Comparison of ENCODE assay signal across 14 cellular contexts in genomic region chr17:47872651-47873161, GRCh38. TPM values are rescaled to one million over a fixed set of nuclear protein-coding genes. Genes with fewer than 3 reads are reported as not detected.
DNase-seq lines count a peak whose midpoint lies in the region; ATAC-seq and TF ChIP-seq lines count a peak whose summit lies in the region.
"Had no signal": no experiment of that assay in that cellular context is flagged by ENCODE, and none has a peak within 500 bp of the region (broad histone marks: within the 10 kb centered on the region; RNA-seq: fewer than 3 reads in every experiment).

No MANE protein-coding gene starts in this region.

- ATAC-seq in GM18861 (IDR thresholded peaks at IDR 0.05; ENCODE audit: unreplicated experiment) (no peak), aorta (ENCODE audit: low FRiP score) (no peak)

- H3K4me3 ChIP-seq in HUES6 (ENCODE audit: low read depth, low read length), result peak overlapping the region; percentile 61
- H3K4me3 ChIP-seq in iPS DF 6.9 (ENCODE audit: low read length), result peak overlapping the region; percentile 32; the same call in 1 of the 2 replicates
- H3K4me3 ChIP-seq in osteoblast (ENCODE audit: insufficient read depth, low read length), result peak overlapping the region; percentile 59
- H3K4me3 ChIP-seq in aorta (ENCODE audit: low read length in 2 of 2), result no peak overlapping the region
- H3K4me3 ChIP-seq: tibial nerve had no signal

- WGBS in iPS DF 6.9 (ENCODE audit: insufficient coverage, insufficient read length), result no CpG with 5 or more reads among the region's 15 CpGs
- WGBS in aorta, 2 donors, result 12 to 17% methylated on average over 15 of the region's 15 CpGs

- H3K27ac ChIP-seq in HUES6 (ENCODE audit: low read depth, low read length), result peak overlapping the region; percentile 37; the same call in 1 of the 2 replicates
- no peak overlapping the region for H3K27ac ChIP-seq in iPS DF 6.9 (ENCODE audit: low read length)
- H3K27ac ChIP-seq in osteoblast (ENCODE audit: low read depth, low read length), result no peak overlapping the region
- H3K27ac ChIP-seq in aorta (ENCODE audit: low read depth in 1 of 2, low read length in 2 of 2), result no peak overlapping the region

- peak overlapping the region; percentile 81 for H2AFZ ChIP-seq in osteoblast (ENCODE audit: low read length)

- H3K4me2 ChIP-seq in osteoblast (ENCODE audit: insufficient read depth, low read length), result peak overlapping the region; percentile 79

- no peaks in the 10 kb centered on the region for H4K20me1 ChIP-seq in osteoblast (ENCODE audit: insufficient read depth, low read length)

- peaks cover 32% of the 10 kb centered on the region for H3K27me3 ChIP-seq in HUES6 (ENCODE audit: control insufficient read depth, insufficient read depth, low read length)
- peaks cover 4% of the 10 kb centered on the region; the same call in 1 of the 2 replicates for H3K27me3 ChIP-seq in iPS DF 6.9 (ENCODE audit: control insufficient read depth, insufficient read depth, low read length)
- H3K27me3 ChIP-seq in osteoblast (ENCODE audit: insufficient read depth, low read length), result peaks cover 26% of the 10 kb centered on the region
- H3K27me3 ChIP-seq in aorta (ENCODE audit: control insufficient read depth in 1 of 2, insufficient read depth in 2 of 2, low read length in 1 of 2), result no peaks in the 10 kb centered on the region

- H3K9me3 ChIP-seq in HUES6 (ENCODE audit: control insufficient read depth, insufficient read depth, low read depth, low read length), result no peaks in the 10 kb centered on the region
- no peaks in the 10 kb centered on the region for H3K9me3 ChIP-seq in iPS DF 6.9 (ENCODE audit: control insufficient read depth, insufficient read depth, low read length)
- H3K9me3 ChIP-seq in osteoblast (ENCODE audit: low read depth, low read length), result no peaks in the 10 kb centered on the region
- H3K9me3 ChIP-seq in aorta (ENCODE audit: control insufficient read depth, low read length), result no peaks in the 10 kb centered on the region
- H3K9me3 ChIP-seq: tibial nerve had no signal

- TF ChIP-seq CTCF in osteoblast (IDR thresholded peaks at IDR 0.05; ENCODE audit: extremely low read depth, low read depth, low read length), result no peak

- peak overlapping the region; percentile 18 for H3K9ac ChIP-seq in HUES6 (ENCODE audit: low read length)

- intact Hi-C loops in aorta (cut with DNase I), result no loop called here

- H3K36me3 ChIP-seq in HUES6 (ENCODE audit: control insufficient read depth, insufficient read depth, low read length), result no peaks in the 10 kb centered on the region
- H3K36me3 ChIP-seq in iPS DF 6.9 (ENCODE audit: control insufficient read depth, insufficient read depth, low read length), result no peaks in the 10 kb centered on the region
- no peaks in the 10 kb centered on the region for H3K36me3 ChIP-seq in osteoblast (ENCODE audit: insufficient read depth, low read length)
- H3K36me3 ChIP-seq in aorta (ENCODE audit: control insufficient read depth in 1 of 2, insufficient read depth in 2 of 2, low read length in 1 of 2), result no peaks in the 10 kb centered on the region
- H3K36me3 ChIP-seq: tibial nerve had no signal

- H3K79me2 ChIP-seq in osteoblast (ENCODE audit: insufficient read depth, low read length), result no peaks in the 10 kb centered on the region

- H3K4me1 ChIP-seq in HUES6 (ENCODE audit: control insufficient read depth, insufficient read depth, low read length) (peaks cover 57% of the 10 kb centered on the region), iPS DF 6.9 (ENCODE audit: control insufficient read depth, insufficient read depth, low read length) (0 out of 2 replicates have a peak, but pooled peaks cover 5% of the 10 kb centered on the region), osteoblast (ENCODE audit: insufficient read depth, low read length) (peaks cover 16% of the 10 kb centered on the region), aorta (ENCODE audit: control insufficient read depth in 1 of 2, insufficient read depth in 2 of 2, low read length in 2 of 2) (no peaks in the 10 kb centered on the region)

- DNase-seq in astrocyte of the hippocampus (ENCODE audit: low read depth, low spot score) (peak; percentile 70), iPS DF 6.9 (ENCODE audit: low read depth, low spot score) (no peak), osteoblast (ENCODE audit: insufficient read length, low spot score, missing footprints) (peak; percentile 54), UCSD-AML1 (lab: John Stamatoyannopoulos, UW; ENCODE audit: unreplicated experiment) (no peak), hepatic stellate cell (ENCODE audit: low spot score) (no peak), aorta (no peak)
- DNase-seq: MM.1S, NCI-H187 had no signal

RNA-seq across cellular contexts. Expression of gene SP6, which starts 21.7 kb away (rescaled TPM):
- under 0.01 TPM in 2 replicates for total RNA-seq in osteoblast
- total RNA-seq in aorta, result under 1 TPM; 0.78 to 0.81 TPM
- polyA plus RNA-seq in aorta, result under 1 TPM in 1 of 2 donors, not detected in 1; 0.25 TPM
- total RNA-seq: RPMI7951 had no signal

RNA-seq across cellular contexts. Expression of gene SP2, which starts 23.3 kb away (rescaled TPM):
- total RNA-seq in osteoblast, result 2.4 and 2.5 TPM in 2 replicates
- total RNA-seq in aorta, result 10 to 100 TPM; 14.3 to 18.0 TPM
- 10 to 100 TPM in 1 of 2 donors, 1 to 10 TPM in 1; 7.5 to 12.0 TPM for polyA plus RNA-seq in aorta

RNA-seq across cellular contexts. Expression of gene SCRN2, which starts 31.6 kb away (rescaled TPM):
- total RNA-seq in osteoblast, result 41.0 and 42.7 TPM in 2 replicates
- total RNA-seq in aorta, result 10 to 100 TPM; 19.3 to 37.6 TPM
- polyA plus RNA-seq in aorta, result 10 to 100 TPM; 21.2 to 64.1 TPM

RNA-seq across cellular contexts. Expression of gene LRRC46, which starts 41.2 kb away (rescaled TPM):
- not detected in 2 replicates for total RNA-seq in osteoblast
- total RNA-seq in aorta, result under 1 TPM in 1 of 2 donors, not detected in 1; 0.51 TPM
- polyA plus RNA-seq in aorta, result under 1 TPM in 1 of 2 donors, not detected in 1; 0.87 TPM
- total RNA-seq: cerebellum, RPMI7951, skeletal muscle tissue had no signal

RNA-seq across cellular contexts. Expression of gene MRPL10, which starts 41.4 kb away (rescaled TPM):
- total RNA-seq in osteoblast (32.7 and 35.8 TPM in 2 replicates), aorta (10 to 100 TPM; 21.6 to 28.6 TPM)
- polyA plus RNA-seq in aorta, result 10 to 100 TPM; 34.4 to 42.2 TPM

Comparison
In these comparisons a context has a peak if more than half of its experiments do, and no peak if none do; other contexts are left out.
1. H3K4me3 ChIP-seq: peak in HUES6 (single experiment), iPS DF 6.9 (single experiment) and osteoblast (single experiment); none in aorta (0 of 2).
2. DNase-seq: peak in astrocyte of the hippocampus (single experiment) and osteoblast (single experiment); none in iPS DF 6.9 (single experiment), UCSD-AML1 (single experiment), hepatic stellate cell (single experiment) and aorta (0 of 2).